Comparison of ENCODE assay signal across 10 cellular contexts in genomic region chr6:155408231-155408630, GRCh38. TPM values are rescaled to one million over a fixed set of nuclear protein-coding genes. Genes with fewer than 3 reads are reported as not detected.
"Had no signal": no experiment of that assay in that cellular context is flagged by ENCODE, and none has a peak within 500 bp of the region (broad histone marks: within the 10 kb centered on the region; RNA-seq: fewer than 3 reads in every experiment).

No MANE protein-coding gene starts in this region.

- FAIRE-seq: H1, H54, HTR-8/SVneo, K562 had no signal

- DNase-seq: H9, HCEC 1CT, IMR-90, KG1 had no signal

- H3K27ac Mint-ChIP-seq: GM23338, H9 had no signal

- H2AFZ ChIP-seq: GM23338 had no signal

- H3K4me1 Mint-ChIP-seq: GM23338 had no signal

- ATAC-seq: K562 had no signal

- H3K4me3 ChIP-seq: GM23338, K562 had no signal

- H3K4me3 Mint-ChIP-seq: GM23338, H9 had no signal

- H3K9me3 Mint-ChIP-seq: GM23338, H9 had no signal

- H3K4me2 ChIP-seq: GM23338 had no signal

RNA-seq across cellular contexts. Expression of gene NOX3, which starts 47.4 kb away (rescaled TPM):
- total RNA-seq: GM23338, H1, H9, HT-29, IMR-90, K562 had no signal
- polyA plus RNA-seq: GM23338, H1, IMR-90, K562 had no signal
